In the genomic region with DNA sequence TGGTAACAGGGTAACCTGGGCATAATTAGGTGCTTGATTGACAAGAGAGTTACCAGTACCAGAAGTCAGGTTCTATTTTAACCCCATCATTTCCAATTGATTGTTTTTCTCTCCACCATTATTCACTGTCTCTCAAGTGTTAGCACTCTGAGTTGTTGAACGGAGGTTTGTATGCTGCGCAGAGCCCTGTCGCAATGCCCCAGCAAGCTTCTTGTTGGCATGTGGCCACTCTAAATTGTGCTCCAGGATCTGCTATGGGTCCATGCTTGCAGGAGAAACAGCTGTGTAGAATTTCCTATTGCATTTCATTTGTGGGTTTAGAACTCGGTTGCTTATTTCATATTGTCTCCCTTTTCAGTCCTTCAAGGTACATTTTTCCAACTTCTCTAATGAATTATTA, we compare ENCODE assay signal across 14 cellular contexts.
DNase-seq lines count a peak whose midpoint lies in the region; ATAC-seq and TF ChIP-seq lines count a peak whose summit lies in the region.
"Had no signal": no experiment of that assay in that cellular context is flagged by ENCODE, and none has a peak within 500 bp of the region (broad histone marks: within the 10 kb centered on the region; RNA-seq: fewer than 3 reads in every experiment).

No MANE protein-coding gene starts in this region.

- H3K4ac ChIP-seq in mesenchymal stem cell (ENCODE audit: low read depth in 1 of 2, low read length in 2 of 2) = no peak overlapping the region

- H2AFZ ChIP-seq in mesenchymal stem cell (ENCODE audit: low read depth, low read length) = no peak overlapping the region

- no peak overlapping the region for H2BK12ac ChIP-seq in mesenchymal stem cell (ENCODE audit: low read length in 2 of 2)

- peak overlapping the region; percentile 57 for H2AK5ac ChIP-seq in mesenchymal stem cell (ENCODE audit: low read length, severe bottlenecking)

- no peak overlapping the region for H4K91ac ChIP-seq in mesenchymal stem cell (ENCODE audit: low read length)

- H3K27ac Mint-ChIP-seq in activated T-cell treated with anti-CD3 and anti-CD28 coated beads, Interleukin-2, amount 50 U/mL, for 24 hours = peak overlapping the region; percentile 44
- H3K27ac Mint-ChIP-seq: activated CD8-positive, alpha-beta T cell treated with anti-CD3 and anti-CD28 coated beads for 36 hours; H9 had no signal

- H3K9me3 Mint-ChIP-seq in activated T-cell treated with anti-CD3 and anti-CD28 coated beads, Interleukin-2, amount 50 U/mL, for 24 hours = no peaks in the 10 kb centered on the region
- H3K9me3 Mint-ChIP-seq: activated CD8-positive, alpha-beta T cell treated with anti-CD3 and anti-CD28 coated beads for 36 hours; H9 had no signal

- H3K23ac ChIP-seq in mesenchymal stem cell (ENCODE audit: low read length in 2 of 2) = no peak overlapping the region

- no peak for TF ChIP-seq CTCF in coronary artery (IDR thresholded peaks at IDR 0.05)

- H3K18ac ChIP-seq in mesenchymal stem cell (ENCODE audit: low read depth in 1 of 2, low read length in 2 of 2) = no peak overlapping the region

- H3K14ac ChIP-seq in mesenchymal stem cell (ENCODE audit: low read length in 2 of 2) = no peak overlapping the region

- H2BK5ac ChIP-seq in mesenchymal stem cell (ENCODE audit: low read depth, low read length, poor library complexity, severe bottlenecking) = no peak overlapping the region

- peaks cover 26% of the 10 kb centered on the region for H3K4me1 ChIP-seq in mesenchymal stem cell (ENCODE audit: control insufficient read depth, insufficient read depth, low read depth, low read length)
- peaks cover 1% of the 10 kb centered on the region for H3K4me1 ChIP-seq in urinary bladder (ENCODE audit: insufficient read depth)

- DNase-seq in activated T-cell treated with anti-CD3 and anti-CD28 coated beads, Interleukin-2, amount 50 U/mL, for 24 hours = no peak
- no peak for DNase-seq in activated T-cell treated with anti-CD3 and anti-CD28 coated beads, Interleukin-2, amount 50 U/mL, for 1 hour
- DNase-seq in coronary artery (ENCODE audit: low spot score) = no peak
- DNase-seq in mesenchymal stem cell = peak; percentile 18
- DNase-seq in NCI-H1417 treated with DMSO at 0.1 percent for 48 hours (lab: John Stamatoyannopoulos, UW) = no peak
- DNase-seq: activated CD8-positive, alpha-beta T cell treated with anti-CD3 and anti-CD28 coated beads for 36 hours; activated naive CD4-positive, alpha-beta T cell treated with anti-CD3 and anti-CD28 coated beads, Interleukin-2, amount 50 U/mL, for 16 hours; H9; NCI-H187 treated with DMSO at 0.1 percent for 48 hours; OCI-M1 had no signal

- H3K4me3 Mint-ChIP-seq in activated T-cell treated with anti-CD3 and anti-CD28 coated beads, Interleukin-2, amount 50 U/mL, for 24 hours = no peak overlapping the region
- H3K4me3 Mint-ChIP-seq: activated CD8-positive, alpha-beta T cell treated with anti-CD3 and anti-CD28 coated beads for 36 hours; H9 had no signal

- H3K9me3 ChIP-seq in mesenchymal stem cell (ENCODE audit: control insufficient read depth, low read length) = no peaks in the 10 kb centered on the region

- no peak overlapping the region for H3K4me3 ChIP-seq in coronary artery
- no peak overlapping the region for H3K4me3 ChIP-seq in mesenchymal stem cell (ENCODE audit: insufficient read depth in 1 of 2, low read depth in 1 of 2, low read length in 2 of 2)
- no peak overlapping the region for H3K4me3 ChIP-seq in urinary bladder (ENCODE audit: low read depth, low read length)
- H3K4me3 ChIP-seq: GM12878 had no signal

- no peak overlapping the region for H3K4me2 ChIP-seq in mesenchymal stem cell (ENCODE audit: low read length, poor library complexity, severe bottlenecking)

- H3K27ac ChIP-seq in coronary artery (peak overlapping the region; percentile 54 to 84), mesenchymal stem cell (ENCODE audit: low read length, poor library complexity, severe bottlenecking) (no peak overlapping the region), urinary bladder (ENCODE audit: low read depth) (peak overlapping the region; percentile 52)

- no peak overlapping the region for H2BK15ac ChIP-seq in mesenchymal stem cell (ENCODE audit: low read depth, poor library complexity, severe bottlenecking)

- no peak overlapping the region for H4K8ac ChIP-seq in mesenchymal stem cell (ENCODE audit: low read length)

- H3K36me3 Mint-ChIP-seq in activated T-cell treated with anti-CD3 and anti-CD28 coated beads, Interleukin-2, amount 50 U/mL, for 24 hours (ENCODE audit: low read depth) = peaks cover 88% of the 10 kb centered on the region

- H3K79me1 ChIP-seq in mesenchymal stem cell (replicated peaks; ENCODE audit: low read length, poor library complexity, severe bottlenecking) = peaks cover 9% of the 10 kb centered on the region

- no peak overlapping the region for H3K9ac ChIP-seq in mesenchymal stem cell (ENCODE audit: low read length)

- H3K36me3 ChIP-seq in mesenchymal stem cell (ENCODE audit: control insufficient read depth in 1 of 2, insufficient read depth in 2 of 2, low read depth in 1 of 2, low read length in 2 of 2) (peaks cover 10 to 41% of the 10 kb centered on the region in 2 experiments), urinary bladder (ENCODE audit: insufficient read depth) (no peaks in the 10 kb centered on the region)

- H3K4me1 Mint-ChIP-seq in activated T-cell treated with anti-CD3 and anti-CD28 coated beads, Interleukin-2, amount 50 U/mL, for 24 hours (ENCODE audit: low read depth) = peaks cover 35% of the 10 kb centered on the region

- no peaks in the 10 kb centered on the region for H3K27me3 Mint-ChIP-seq in activated T-cell treated with anti-CD3 and anti-CD28 coated beads, Interleukin-2, amount 50 U/mL, for 24 hours
- H3K27me3 Mint-ChIP-seq: activated CD8-positive, alpha-beta T cell treated with anti-CD3 and anti-CD28 coated beads for 36 hours had no signal

- 100% methylated on average over 3 of the region's 4 CpGs for WGBS in mesenchymal stem cell
- 74% methylated on average over 4 of the region's 4 CpGs for WGBS in urinary bladder

- no peak overlapping the region for H2BK120ac ChIP-seq in mesenchymal stem cell (ENCODE audit: low read depth, low read length)

- no peaks in the 10 kb centered on the region for H3K27me3 ChIP-seq in mesenchymal stem cell (ENCODE audit: control insufficient read depth in 1 of 2, insufficient read depth in 1 of 2, low read length in 2 of 2)

- ATAC-seq in HG02759 (IDR thresholded peaks at IDR 0.05; ENCODE audit: unreplicated experiment) (no peak), HG03097 (IDR thresholded peaks at IDR 0.05; ENCODE audit: low FRiP score, unreplicated experiment) (no peak)
- ATAC-seq: activated CD8-positive, alpha-beta T cell treated with anti-CD3 and anti-CD28 coated beads for 36 hours; GM12878 had no signal
